7 cellular contexts compared by ENCODE assay signal in the genomic region with DNA sequence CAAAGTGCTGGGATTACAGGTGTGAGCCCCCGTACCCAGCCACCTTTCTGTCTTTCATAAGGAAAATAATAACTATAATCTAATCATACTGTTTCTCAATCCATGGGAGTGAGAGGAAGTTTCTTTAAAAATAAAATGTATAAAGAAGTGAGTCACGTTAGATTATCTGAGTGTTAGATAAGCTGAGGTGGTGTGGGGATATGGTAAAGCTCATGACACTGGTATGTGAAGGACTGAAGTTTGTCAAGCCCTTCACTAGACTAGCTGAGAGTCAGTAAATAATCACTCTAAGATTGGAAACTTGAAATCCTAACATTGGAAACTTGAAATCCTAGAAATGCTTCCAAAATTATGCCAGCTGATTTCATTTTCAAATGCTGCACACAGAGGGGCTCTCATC. TPM values are rescaled to one million over a fixed set of nuclear protein-coding genes. Genes with fewer than 3 reads are reported as not detected.
DNase-seq lines count a peak whose midpoint lies in the region; ATAC-seq, FAIRE-seq and TF ChIP-seq lines count a peak whose summit lies in the region.
"Not testable (repeated sequence)": the region's sequence is repeated elsewhere in the genome, so short reads cannot be mapped to it uniquely, and the experiment has no call there.

No MANE protein-coding gene starts in this region.

- not testable (repeated sequence) for H3K27ac Mint-ChIP-seq in astrocyte (ENCODE audit: unreplicated experiment); naive thymus-derived CD4-positive, alpha-beta T cell

- TF ChIP-seq CTCF in RWPE2 (IDR thresholded peaks at IDR 0.05; ENCODE audit: poor library complexity, severe bottlenecking); astrocyte (IDR thresholded peaks at IDR 0.05; ENCODE audit: insufficient read depth, low read depth, low read length); fibroblast of the aortic adventitia (IDR thresholded peaks at IDR 0.05; ENCODE audit: insufficient read depth, low read length): not testable (repeated sequence)

- not testable (repeated sequence) for H3K36me3 ChIP-seq in RWPE2 (ENCODE audit: low read depth); astrocyte (ENCODE audit: insufficient read depth, low read length); naive thymus-derived CD4-positive, alpha-beta T cell (ENCODE audit: control insufficient read depth in 2 of 3, insufficient read depth in 3 of 3, low read length in 3 of 3)

- DNase-seq in EL (peak; percentile 55), HS-5 (ENCODE audit: low read depth) (peak; percentile 53), astrocyte (ENCODE audit: low read depth) (peak; percentile 39), fibroblast of the aortic adventitia (ENCODE audit: low read depth) (peak; percentile 34), islet precursor cell (peak; percentile 1)
- DNase-seq in RWPE2 (ENCODE audit: low spot score); naive thymus-derived CD4-positive, alpha-beta T cell: not testable (repeated sequence)

- intact Hi-C loops in naive thymus-derived CD4-positive, alpha-beta T cell (cut with micrococcal nuclease): not testable (repeated sequence)

- peak; percentile 58 for ATAC-seq in RWPE2 (ENCODE audit: low read depth)
- peak; percentile 49 for ATAC-seq in naive thymus-derived CD4-positive, alpha-beta T cell

- H2AFZ ChIP-seq in astrocyte (ENCODE audit: low read depth, low read length): not testable (repeated sequence)

- not testable (repeated sequence) for H3K9me3 Mint-ChIP-seq in astrocyte (ENCODE audit: unreplicated experiment); naive thymus-derived CD4-positive, alpha-beta T cell

- not testable (repeated sequence) for H3K27me3 ChIP-seq in RWPE2 (ENCODE audit: insufficient read depth, poor library complexity, severe bottlenecking); astrocyte (ENCODE audit: insufficient read depth, low read length); naive thymus-derived CD4-positive, alpha-beta T cell (ENCODE audit: control insufficient read depth in 2 of 2, insufficient read depth in 2 of 2, low read length in 2 of 2)

- POLR2A ChIA-PET in naive thymus-derived CD4-positive, alpha-beta T cell (lab: Charles Lee): not testable (repeated sequence)

- H3K4me1 ChIP-seq in RWPE2 (ENCODE audit: insufficient read depth, poor library complexity, severe bottlenecking); astrocyte (ENCODE audit: insufficient read depth, low read length); naive thymus-derived CD4-positive, alpha-beta T cell (ENCODE audit: control insufficient read depth in 2 of 2, insufficient read depth in 2 of 2, low read length in 2 of 2): not testable (repeated sequence)

- not testable (repeated sequence) for H3K79me2 ChIP-seq in astrocyte (ENCODE audit: insufficient read depth, low read length)

- not testable (repeated sequence) for H3K4me2 ChIP-seq in astrocyte (ENCODE audit: low read length)

- CTCF ChIA-PET in naive thymus-derived CD4-positive, alpha-beta T cell (lab: Charles Lee): interaction anchor here (0.7 to 1.2 kb wide), 2 partner anchors 281 to 1546 kb away, joined by 4 to 5 read pairs; a partner anchor contains a TSS

- not testable (repeated sequence) for H3K27me3 Mint-ChIP-seq in astrocyte (ENCODE audit: low read depth, unreplicated experiment); naive thymus-derived CD4-positive, alpha-beta T cell

- H3K4me3 ChIP-seq in RWPE2 (ENCODE audit: severe bottlenecking); astrocyte (ENCODE audit: insufficient read depth, low read depth, low read length); fibroblast of the aortic adventitia (ENCODE audit: low read depth, low read length); naive thymus-derived CD4-positive, alpha-beta T cell (ENCODE audit: low read length): not testable (repeated sequence)

- H3K9me3 ChIP-seq in RWPE2 (ENCODE audit: severe bottlenecking); astrocyte (ENCODE audit: insufficient read depth, low read depth, low read length); naive thymus-derived CD4-positive, alpha-beta T cell (ENCODE audit: control insufficient read depth in 2 of 3, low read length in 3 of 3): not testable (repeated sequence)

- H3K27ac ChIP-seq in RWPE2 (ENCODE audit: poor library complexity, severe bottlenecking); astrocyte (ENCODE audit: low read depth, low read length); naive thymus-derived CD4-positive, alpha-beta T cell (ENCODE audit: low read depth, low read length): not testable (repeated sequence)

- not testable (repeated sequence) for H3K4me3 Mint-ChIP-seq in astrocyte (ENCODE audit: unreplicated experiment); naive thymus-derived CD4-positive, alpha-beta T cell

- not testable (repeated sequence) for H3K9ac ChIP-seq in astrocyte (ENCODE audit: low read length)

- H3K36me3 Mint-ChIP-seq in astrocyte (ENCODE audit: low read depth, unreplicated experiment); naive thymus-derived CD4-positive, alpha-beta T cell: not testable (repeated sequence)

- H3K4me1 Mint-ChIP-seq in astrocyte (ENCODE audit: low read depth, unreplicated experiment): peaks cover 19% of the 10 kb centered on the region
- peaks cover 0 to 20% (median 10%) of the 10 kb centered on the region in 7 donors for H3K4me1 Mint-ChIP-seq in naive thymus-derived CD4-positive, alpha-beta T cell

- not testable (repeated sequence) for FAIRE-seq in astrocyte (lab: Jason Lieb, UNC)

- H4K20me1 ChIP-seq in astrocyte (ENCODE audit: insufficient read depth, low read length): not testable (repeated sequence)

RNA-seq across cellular contexts. Expression of a gene that starts 9.4 kb away (rescaled TPM):
- 2.2 and 4.2 TPM in 2 replicates for total RNA-seq in astrocyte
- 1.4 and 2.3 TPM in 2 replicates for total RNA-seq in fibroblast of the aortic adventitia (ENCODE audit: low replicate concordance)
- 10 to 100 TPM in 3 of 5 experiments, 1 to 10 TPM in 2; 4.1 to 15.6 (median 11.5) TPM for total RNA-seq in naive thymus-derived CD4-positive, alpha-beta T cell
- 1 to 10 TPM in 1 of 2 donors, under 1 TPM in 1; 0.85 to 2.1 TPM for polyA plus RNA-seq in naive thymus-derived CD4-positive, alpha-beta T cell
